In genomic region chr2:26922638-26923466, GRCh38 we compare ENCODE assay signal across 8 cellular contexts. TPM values are rescaled to one million over a fixed set of nuclear protein-coding genes. Genes with fewer than 3 reads are reported as not detected.
DNase-seq lines count a peak whose midpoint lies in the region; ATAC-seq, FAIRE-seq and TF ChIP-seq lines count a peak whose summit lies in the region.

No MANE protein-coding gene starts in this region.

- peaks cover 45% of the 10 kb centered on the region for H3K4me1 Mint-ChIP-seq in brain

- H3K9me2 ChIP-seq in SU-DHL-6 (replicated peaks; ENCODE audit: insufficient read depth, low read length) = no peaks in the 10 kb centered on the region

- no peaks in the 10 kb centered on the region for H3F3A ChIP-seq in SU-DHL-6 (ENCODE audit: insufficient read depth)

- no peak overlapping the region for H3K27ac ChIP-seq in SU-DHL-6 (ENCODE audit: low read depth, low read length)

- peaks cover 9% of the 10 kb centered on the region for H3K36me3 Mint-ChIP-seq in brain

- peak; percentile 69 for FAIRE-seq in GM12891 (lab: Jason Lieb, UNC)

- H3K9me3 ChIP-seq in SU-DHL-6 (ENCODE audit: insufficient read depth, low read length) = no peaks in the 10 kb centered on the region

- no peaks in the 10 kb centered on the region for H3K79me2 ChIP-seq in SU-DHL-6 (ENCODE audit: insufficient read depth, low read length)

- H4K20me1 ChIP-seq in SU-DHL-6 (ENCODE audit: low read depth, low read length) = no peaks in the 10 kb centered on the region

- H3K4me3 ChIP-seq in SU-DHL-6 (ENCODE audit: insufficient read depth, low read length, poor library complexity, severe bottlenecking) = no peak overlapping the region

- no peak overlapping the region for H2AFZ ChIP-seq in SU-DHL-6 (ENCODE audit: low read depth, low read length, severe bottlenecking)

- H3K4me3 Mint-ChIP-seq in brain = peak overlapping the region; percentile 10 to 79 (median 52)

- no peak for TF ChIP-seq POLR2A in GM12891 (IDR thresholded peaks at IDR 0.05; ENCODE audit: low read depth, low read length)

- H3K27me3 ChIP-seq in SU-DHL-6 (ENCODE audit: low read length) = no peaks in the 10 kb centered on the region

- peak overlapping the region; percentile 86 to 92 (median 90) for H3K27ac Mint-ChIP-seq in brain

- H3K27me3 Mint-ChIP-seq in brain = no peaks in the 10 kb centered on the region

- TF ChIP-seq CTCF in SU-DHL-6 (IDR thresholded peaks at IDR 0.05; ENCODE audit: insufficient read depth, low read length, poor library complexity, severe bottlenecking) (peak; percentile 62), brain (conservative IDR thresholded peaks at IDR 0.05) (peak; percentile 67 to 76)

- DNase-seq in GM12891 (ENCODE audit: insufficient read length, low spot score) = peak; percentile 69
- peak; percentile 77 for DNase-seq in NCI-H146 (lab: John Stamatoyannopoulos, UW)
- peak; percentile 81 for DNase-seq in islet precursor cell
- peak; percentile 23 to 34 for DNase-seq in stimulated activated CD4-positive, alpha-beta T cell treated with anti-CD3 and anti-CD28 coated beads, Interleukin-4, amount 100 ng/mL, for 4 hours

- no peak overlapping the region for H3K9ac ChIP-seq in SU-DHL-6 (ENCODE audit: low read length)

- no peaks in the 10 kb centered on the region for H3K36me3 ChIP-seq in SU-DHL-6 (ENCODE audit: low read length)

- ATAC-seq in HG03378 (IDR thresholded peaks at IDR 0.05; ENCODE audit: unreplicated experiment) = no peak
- no peak for ATAC-seq in GM18520 (IDR thresholded peaks at IDR 0.05; ENCODE audit: unreplicated experiment)

- H3K4me2 ChIP-seq in SU-DHL-6 (ENCODE audit: low read depth, low read length, poor library complexity, severe bottlenecking) = no peak overlapping the region

- no peaks in the 10 kb centered on the region for H3K9me3 Mint-ChIP-seq in brain

TF ChIP-seq in GM12891, 5 proteins besides CTCF, POLR2A, EP300 and RAD21:
- TF ChIP-seq PAX5 (IDR thresholded peaks at IDR 0.05; ENCODE audit: insufficient read depth, low read length, severe bottlenecking) (no peak), TAF1 (IDR thresholded peaks at IDR 0.05; ENCODE audit: low read depth, low read length) (no peak), POLR2AphosphoS5 (IDR thresholded peaks at IDR 0.05; ENCODE audit: low read depth, low read length) (no peak), SPI1 (IDR thresholded peaks at IDR 0.05; ENCODE audit: low read depth, low read length) (peak; percentile 30; the same call in 1 of the 2 replicates), POU2F2 (IDR thresholded peaks at IDR 0.05; ENCODE audit: low read depth, low read length) (no peak)
TF ChIP-seq in GM12891: peak in this region for 1.

RNA-seq across cellular contexts. Expression of gene MAPRE3, which starts 47.6 kb away (rescaled TPM):
- 2.5 TPM for polyA plus RNA-seq in GM12891 (2012; ENCODE audit: low read depth, missing spikeins)
- 130 TPM for polyA plus RNA-seq in brain (ENCODE audit: insufficient read depth, low read depth, low replicate concordance)

Comparison
In these comparisons a context has a peak if more than half of its experiments do, and no peak if none do; other contexts are left out.
1. DNase-seq: peak in every context shown above with its lines; median percentile 81 in islet precursor cell; 77 in NCI-H146; 69 in GM12891; 28 in stimulated activated CD4-positive, alpha-beta T cell treated with anti-CD3 and anti-CD28 coated beads, Interleukin-4, amount 100 ng/mL, for 4 hours.